ENCODE assay signal across 2 cellular contexts in the genomic region with DNA sequence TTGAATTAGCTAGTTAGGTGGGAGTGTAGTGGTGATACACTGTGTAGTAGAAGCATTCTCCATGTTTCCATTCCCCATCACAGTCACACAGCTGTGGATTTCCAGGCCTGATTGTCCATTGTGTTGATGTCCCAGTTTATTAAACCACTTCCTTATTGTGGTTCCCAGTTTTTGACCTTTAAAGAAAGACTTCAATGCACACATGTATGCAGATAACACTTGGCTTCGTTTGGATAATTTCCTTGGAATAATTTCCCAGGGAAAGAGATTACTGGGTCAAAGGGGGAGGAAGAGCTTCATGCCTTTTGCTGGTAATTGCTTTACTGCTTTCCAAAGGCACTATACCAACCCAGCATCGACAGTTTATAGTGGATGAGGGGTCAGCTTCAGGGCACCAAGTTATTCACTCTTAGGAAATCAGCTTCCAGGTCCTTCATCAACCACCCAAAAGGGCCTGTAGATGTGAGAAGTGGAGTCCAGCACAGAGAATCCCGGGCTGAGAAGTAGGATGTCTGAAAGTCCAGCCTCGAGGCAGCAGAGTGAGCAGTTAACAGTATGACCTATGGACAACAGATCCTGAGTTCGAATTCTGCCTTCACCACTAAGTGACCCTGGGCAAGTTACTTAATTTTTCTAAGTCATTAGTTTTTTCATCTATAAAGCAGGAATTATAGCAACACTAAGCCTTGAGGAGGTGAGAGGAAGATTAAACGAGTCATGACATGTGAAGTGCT.
TF ChIP-seq lines count a peak whose summit lies in the region.

No MANE protein-coding gene starts in this region.

TF ChIP-seq in A549, 52 proteins besides CTCF, POLR2A, EP300 and RAD21:
- TF ChIP-seq JUNB (IDR thresholded peaks at IDR 0.05) (no peak), MAZ (IDR thresholded peaks at IDR 0.05; ENCODE audit: borderline replicate concordance, low read depth, low read length) (no peak), JUN (IDR thresholded peaks at IDR 0.05) (no peak), FOSL2 (IDR thresholded peaks at IDR 0.05) (no peak), FOSL2 (CRISPR knock-in tag; IDR thresholded peaks at IDR 0.05) (0 out of 2 replicates have a peak, but pooled peaks have one; percentile 10), PBX3 (IDR thresholded peaks at IDR 0.05) (no peak), TFCP2L1 (CRISPR knock-in tag; IDR thresholded peaks at IDR 0.05) (no peak; the same call in 1 of the 2 replicates), ZC3H11A (IDR thresholded peaks at IDR 0.05) (no peak), HOXB13 (CRISPR knock-in tag; IDR thresholded peaks at IDR 0.05; ENCODE audit: low read depth) (peak; percentile 49), RNF2 (IDR thresholded peaks at IDR 0.05; ENCODE audit: borderline replicate concordance, low read depth) (no peak), KDM5A (IDR thresholded peaks at IDR 0.05) (no peak), HOXB5 (CRISPR knock-in tag; IDR thresholded peaks at IDR 0.05) (peak; percentile 60; the same call in 1 of the 2 replicates), ZSCAN20 (CRISPR knock-in tag; IDR thresholded peaks at IDR 0.05) (no peak), RFX5 (IDR thresholded peaks at IDR 0.05) (no peak), KDM1A (IDR thresholded peaks at IDR 0.05; ENCODE audit: low read depth) (no peak)
- TF ChIP-seq, protein P1, sequence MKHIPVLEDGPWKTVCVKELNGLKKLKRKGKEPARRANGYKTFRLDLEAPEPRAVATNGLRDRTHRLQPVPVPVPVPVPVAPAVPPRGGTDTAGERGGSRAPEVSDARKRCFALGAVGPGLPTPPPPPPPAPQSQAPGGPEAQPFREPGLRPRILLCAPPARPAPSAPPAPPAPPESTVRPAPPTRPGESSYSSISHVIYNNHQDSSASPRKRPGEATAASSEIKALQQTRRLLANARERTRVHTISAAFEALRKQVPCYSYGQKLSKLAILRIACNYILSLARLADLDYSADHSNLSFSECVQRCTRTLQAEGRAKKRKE (CRISPR knock-in tag; IDR thresholded peaks at IDR 0.05; ENCODE audit: low read depth): 0 out of 2 replicates have a peak, but pooled peaks have one; percentile 6
- TF ChIP-seq, protein P2, sequence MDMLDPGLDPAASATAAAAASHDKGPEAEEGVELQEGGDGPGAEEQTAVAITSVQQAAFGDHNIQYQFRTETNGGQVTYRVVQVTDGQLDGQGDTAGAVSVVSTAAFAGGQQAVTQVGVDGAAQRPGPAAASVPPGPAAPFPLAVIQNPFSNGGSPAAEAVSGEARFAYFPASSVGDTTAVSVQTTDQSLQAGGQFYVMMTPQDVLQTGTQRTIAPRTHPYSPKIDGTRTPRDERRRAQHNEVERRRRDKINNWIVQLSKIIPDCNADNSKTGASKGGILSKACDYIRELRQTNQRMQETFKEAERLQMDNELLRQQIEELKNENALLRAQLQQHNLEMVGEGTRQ (IDR thresholded peaks at IDR 0.05): no peak
- TF ChIP-seq, protein P3, sequence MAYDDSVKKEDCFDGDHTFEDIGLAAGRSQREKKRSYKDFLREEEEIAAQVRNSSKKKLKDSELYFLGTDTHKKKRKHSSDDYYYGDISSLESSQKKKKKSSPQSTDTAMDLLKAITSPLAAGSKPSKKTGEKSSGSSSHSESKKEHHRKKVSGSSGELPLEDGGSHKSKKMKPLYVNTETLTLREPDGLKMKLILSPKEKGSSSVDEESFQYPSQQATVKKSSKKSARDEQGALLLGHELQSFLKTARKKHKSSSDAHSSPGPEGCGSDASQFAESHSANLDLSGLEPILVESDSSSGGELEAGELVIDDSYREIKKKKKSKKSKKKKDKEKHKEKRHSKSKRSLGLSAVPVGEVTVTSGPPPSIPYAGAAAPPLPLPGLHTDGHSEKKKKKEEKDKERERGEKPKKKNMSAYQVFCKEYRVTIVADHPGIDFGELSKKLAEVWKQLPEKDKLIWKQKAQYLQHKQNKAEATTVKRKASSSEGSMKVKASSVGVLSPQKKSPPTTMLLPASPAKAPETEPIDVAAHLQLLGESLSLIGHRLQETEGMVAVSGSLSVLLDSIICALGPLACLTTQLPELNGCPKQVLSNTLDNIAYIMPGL (CRISPR knock-in tag; IDR thresholded peaks at IDR 0.05; ENCODE audit: borderline replicate concordance): no peak
- TF ChIP-seq, protein P4, sequence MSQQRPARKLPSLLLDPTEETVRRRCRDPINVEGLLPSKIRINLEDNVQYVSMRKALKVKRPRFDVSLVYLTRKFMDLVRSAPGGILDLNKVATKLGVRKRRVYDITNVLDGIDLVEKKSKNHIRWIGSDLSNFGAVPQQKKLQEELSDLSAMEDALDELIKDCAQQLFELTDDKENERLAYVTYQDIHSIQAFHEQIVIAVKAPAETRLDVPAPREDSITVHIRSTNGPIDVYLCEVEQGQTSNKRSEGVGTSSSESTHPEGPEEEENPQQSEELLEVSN (IDR thresholded peaks at IDR 0.05; ENCODE audit: borderline replicate concordance, low read depth): no peak

TF ChIP-seq in endothelial cell of umbilical vein, 7 proteins besides CTCF, POLR2A, EP300 and RAD21:
- no peak for TF ChIP-seq FOS (IDR thresholded peaks at IDR 0.05; ENCODE audit: borderline replicate concordance, insufficient read depth, low read length)
- TF ChIP-seq GATA2 (IDR thresholded peaks at IDR 0.05; ENCODE audit: insufficient read depth, insufficient read length, low read depth, low read length): peak; percentile 92
- TF ChIP-seq EZH2 (IDR thresholded peaks at IDR 0.05; ENCODE audit: borderline replicate concordance, low read depth, low read length, severe bottlenecking): no peak
- peak; percentile 65 for TF ChIP-seq POLR2AphosphoS5 (IDR thresholded peaks at IDR 0.05; ENCODE audit: insufficient read depth, low read depth, low read length)
- TF ChIP-seq, protein P5, sequence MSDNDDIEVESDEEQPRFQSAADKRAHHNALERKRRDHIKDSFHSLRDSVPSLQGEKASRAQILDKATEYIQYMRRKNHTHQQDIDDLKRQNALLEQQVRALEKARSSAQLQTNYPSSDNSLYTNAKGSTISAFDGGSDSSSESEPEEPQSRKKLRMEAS (IDR thresholded peaks at IDR 0.05; ENCODE audit: insufficient read depth, insufficient read length): no peak
- no peak for TF ChIP-seq JUN (IDR thresholded peaks at IDR 0.05; ENCODE audit: borderline replicate concordance, insufficient read depth, insufficient read length, low read depth)
